Comparison of ENCODE assay signal across 20 cellular contexts in genomic region chr12:127245437-127245836, GRCh38.
DNase-seq lines count a peak whose midpoint lies in the region; ATAC-seq and TF ChIP-seq lines count a peak whose summit lies in the region.
"Had no signal": no experiment of that assay in that cellular context is flagged by ENCODE, and none has a peak within 500 bp of the region (broad histone marks: within the 10 kb centered on the region; RNA-seq: fewer than 3 reads in every experiment).

No MANE protein-coding gene starts in this region.

- H3K27me3 ChIP-seq in MG63 = no peaks in the 10 kb centered on the region
- no peaks in the 10 kb centered on the region for H3K27me3 ChIP-seq in right lobe of liver
- no peaks in the 10 kb centered on the region for H3K27me3 ChIP-seq in esophagus squamous epithelium
- H3K27me3 ChIP-seq: esophagus muscularis mucosa had no signal

- H3K9me3 Mint-ChIP-seq in mesothelial cell of epicardium (peaks cover 5% of the 10 kb centered on the region), glutamatergic neuron (ENCODE audit: unreplicated experiment) (no peaks in the 10 kb centered on the region)

- H3K4me1 Mint-ChIP-seq in mesothelial cell of epicardium (no peaks in the 10 kb centered on the region), glutamatergic neuron (ENCODE audit: low read depth, unreplicated experiment) (no peaks in the 10 kb centered on the region)

- H3K27me3 Mint-ChIP-seq in mesothelial cell of epicardium (ENCODE audit: low read depth) (peaks cover 2% of the 10 kb centered on the region), glutamatergic neuron (ENCODE audit: unreplicated experiment) (no peaks in the 10 kb centered on the region)

- TF ChIP-seq CTCF in AG10803 (conservative IDR thresholded peaks at IDR 0.05; ENCODE audit: low read length) = no peak
- TF ChIP-seq CTCF in right lobe of liver (IDR thresholded peaks at IDR 0.05) = no peak
- no peak for TF ChIP-seq CTCF in mesothelial cell of epicardium (IDR thresholded peaks at IDR 0.05; ENCODE audit: unreplicated experiment)
- TF ChIP-seq CTCF in glutamatergic neuron (IDR thresholded peaks at IDR 0.05; ENCODE audit: partially characterized antibody, unreplicated experiment) = no peak
- TF ChIP-seq CTCF in esophagus squamous epithelium (IDR thresholded peaks at IDR 0.05) = no peak

- ATAC-seq in right lobe of liver = peak; percentile 23 to 64 (median 49)
- ATAC-seq: Panc1, sciatic nerve had no signal

- TF ChIP-seq POLR2A in right lobe of liver (IDR thresholded peaks at IDR 0.05) (no peak), esophagus squamous epithelium (IDR thresholded peaks at IDR 0.05) (no peak)

- H3K27ac Mint-ChIP-seq in mesothelial cell of epicardium = no peak overlapping the region
- no peak overlapping the region for H3K27ac Mint-ChIP-seq in glutamatergic neuron (ENCODE audit: unreplicated experiment)

- H3K36me3 Mint-ChIP-seq in mesothelial cell of epicardium (no peaks in the 10 kb centered on the region), glutamatergic neuron (ENCODE audit: unreplicated experiment) (no peaks in the 10 kb centered on the region)

- H3K4me1 ChIP-seq in right lobe of liver (peaks cover 0 to 31% (median 5%) of the 10 kb centered on the region in 4 donors), esophagus squamous epithelium (no peaks in the 10 kb centered on the region)
- H3K4me1 ChIP-seq: esophagus muscularis mucosa had no signal

- H3K9me3 ChIP-seq in MG63 (no peaks in the 10 kb centered on the region), right lobe of liver (no peaks in the 10 kb centered on the region), esophagus squamous epithelium (no peaks in the 10 kb centered on the region)
- H3K9me3 ChIP-seq: esophagus muscularis mucosa had no signal

- H3K4me3 ChIP-seq in AG10803 (ENCODE audit: low read length) (no peak overlapping the region), MG63 (no peak overlapping the region), right lobe of liver (no peak overlapping the region), esophagus squamous epithelium (no peak overlapping the region)
- H3K4me3 ChIP-seq: dorsolateral prefrontal cortex, esophagus muscularis mucosa had no signal

- H3K4me3 Mint-ChIP-seq in mesothelial cell of epicardium (no peak overlapping the region), glutamatergic neuron (ENCODE audit: unreplicated experiment) (no peak overlapping the region)

- H3K27ac ChIP-seq in epithelial cell of prostate = peak overlapping the region; percentile 41
- H3K27ac ChIP-seq in right lobe of liver = peak overlapping the region in 2 of 3 donors; percentile 30 to 52
- no peak overlapping the region for H3K27ac ChIP-seq in esophagus squamous epithelium
- H3K27ac ChIP-seq: dorsolateral prefrontal cortex, esophagus muscularis mucosa, HL-60 had no signal

- H3K36me3 ChIP-seq in MG63 (no peaks in the 10 kb centered on the region), right lobe of liver (no peaks in the 10 kb centered on the region), esophagus squamous epithelium (no peaks in the 10 kb centered on the region)
- H3K36me3 ChIP-seq: esophagus muscularis mucosa had no signal

- DNase-seq in AG10803 (ENCODE audit: low read depth) (peak; percentile 61), MG63 (peak; percentile 38), epithelial cell of prostate (ENCODE audit: low read depth, low spot score) (no peak), right lobe of liver (no peak), mesothelial cell of epicardium (ENCODE audit: low spot score in 2 of 2, unreplicated experiment in 2 of 2) (no peak), glutamatergic neuron (no peak), esophagus squamous epithelium (lab: John Stamatoyannopoulos, UW) (no peak), GM19240 (ENCODE audit: insufficient read length, low spot score) (no peak)
- DNase-seq: activated CD4-positive, alpha-beta T cell treated with anti-CD3 and anti-CD28 coated beads, Interleukin-2, amount 50 U/mL, for 1 hour; activated naive CD4-positive, alpha-beta T cell treated with anti-CD3 and anti-CD28 coated beads, Interleukin-2, amount 50 U/mL, for 16 hours; activated T-cell treated with anti-CD3 and anti-CD28 coated beads for 4 hours; AML-193; dorsolateral prefrontal cortex; KG1; NCI-H82; stimulated activated CD4-positive, alpha-beta T cell treated with anti-CD3 and anti-CD28 coated beads, Interleukin-2, amount 100 ng/mL, for 48 hours had no signal

- intact Hi-C loops in right lobe of liver (cut with DNase I) (no loop called here), esophagus squamous epithelium (cut with DNase I) (no loop called here)

- WGBS in right lobe of liver (ENCODE audit: insufficient coverage, low coverage, low lambda C conversion rate, missing lambda C conversion rate) = 36% methylated on average over 2 of the region's 2 CpGs
- 53 to 60% methylated on average over 2 of the region's 2 CpGs for WGBS in esophagus squamous epithelium, 2 donors

Comparison
In these comparisons a context has a peak if more than half of its experiments do, and no peak if none do; other contexts are left out.
1. DNase-seq: peak in AG10803 (single experiment) and MG63 (single experiment); none in epithelial cell of prostate (single experiment), right lobe of liver (0 of 3), mesothelial cell of epicardium (0 of 2), glutamatergic neuron (single experiment), esophagus squamous epithelium (single experiment) and GM19240 (single experiment).
2. H3K27ac ChIP-seq: peak in epithelial cell of prostate (single experiment) and right lobe of liver (2 of 3); none in esophagus squamous epithelium (0 of 4).